Comparison of ENCODE assay signal across 30 cellular contexts in genomic region chr9:15137658-15138356, GRCh38.
"Had no signal": no experiment of that assay in that cellular context is flagged by ENCODE, and none has a peak within 500 bp of the region (broad histone marks: within the 10 kb centered on the region; RNA-seq: fewer than 3 reads in every experiment).

No MANE protein-coding gene starts in this region.

- H3K9me3 Mint-ChIP-seq: activated CD4-positive, alpha-beta T cell treated with anti-CD3 and anti-CD28 coated beads, Interleukin-2, amount 10 ng/mL, durations not matched to agents 7 days and 5 days; activated naive CD4-positive, alpha-beta T cell treated with anti-CD3 and anti-CD28 coated beads, Interleukin-2, amount 50 U/mL, for 24 hours; activated naive CD8-positive, alpha-beta T cell treated with anti-CD3 and anti-CD28 coated beads, Interleukin-2, amount 10 ng/mL, durations not matched to agents 7 days and 5 days; activated T-cell treated with anti-CD3 and anti-CD28 coated beads, Interleukin-2, amount 50 U/mL, for 24 hours; activated T-helper 2 cell treated with anti-CD3 and anti-CD28 coated beads, Interferon-gamma antibody, Interleukin-2, Interleukin-4, amounts not matched to agents 10 μg/mL and 5 μg/mL and 100 μg/mL, durations not matched to agents 14 hours and 24 hours and 36 hours had no signal

- H3K4me3 Mint-ChIP-seq: activated CD4-positive, alpha-beta T cell treated with anti-CD3 and anti-CD28 coated beads for 36 hours; activated CD4-positive, alpha-beta T cell treated with anti-CD3 and anti-CD28 coated beads, Interleukin-2, amount 10 ng/mL, durations not matched to agents 7 days and 5 days; activated CD8-positive, alpha-beta T cell treated with anti-CD3 and anti-CD28 coated beads, Interleukin-2, amount 10 ng/mL, durations not matched to agents 7 days and 5 days; activated naive CD4-positive, alpha-beta T cell treated with anti-CD3 and anti-CD28 coated beads, Interleukin-2, amount 50 U/mL, for 24 hours; activated naive CD8-positive, alpha-beta T cell treated with anti-CD3 and anti-CD28 coated beads, Interleukin-2, amount 10 ng/mL, durations not matched to agents 7 days and 5 days; activated T-cell treated with anti-CD3 and anti-CD28 coated beads, Interleukin-2, amount 50 U/mL, for 24 hours had no signal

- ATAC-seq: activated CD4-positive, alpha-beta T cell treated with anti-CD3 and anti-CD28 coated beads for 36 hours; activated CD4-positive, CD25-positive, alpha-beta regulatory T cell treated with anti-CD3 and anti-CD28 coated beads, Interleukin-2, amount 50 U/mL, for 24 hours; activated CD8-positive, alpha-beta T cell treated with anti-CD3 and anti-CD28 coated beads, Interleukin-2, amount 10 ng/mL, durations not matched to agents 7 days and 5 days had no signal

- H3K27ac Mint-ChIP-seq: activated CD4-positive, alpha-beta T cell treated with anti-CD3 and anti-CD28 coated beads for 36 hours; activated CD4-positive, alpha-beta T cell treated with anti-CD3 and anti-CD28 coated beads, Interleukin-2, amount 10 ng/mL, durations not matched to agents 7 days and 5 days; activated CD8-positive, alpha-beta T cell treated with anti-CD3 and anti-CD28 coated beads, Interleukin-2, amount 10 ng/mL, durations not matched to agents 7 days and 5 days; activated naive CD4-positive, alpha-beta T cell treated with anti-CD3 and anti-CD28 coated beads, Interleukin-2, amount 50 U/mL, for 24 hours; activated naive CD8-positive, alpha-beta T cell treated with anti-CD3 and anti-CD28 coated beads, Interleukin-2, amount 10 ng/mL, durations not matched to agents 7 days and 5 days; activated T-cell treated with anti-CD3 and anti-CD28 coated beads, Interleukin-2, amount 50 U/mL, for 24 hours; activated T-helper 2 cell treated with anti-CD3 and anti-CD28 coated beads, Interferon-gamma antibody, Interleukin-2, Interleukin-4, amounts not matched to agents 10 μg/mL and 5 μg/mL and 100 μg/mL, durations not matched to agents 14 hours and 24 hours and 36 hours had no signal

- H3K4me3 ChIP-seq: ascending aorta, cardiac muscle cell had no signal

- FAIRE-seq: TTC549 had no signal

- H3K36me3 Mint-ChIP-seq: activated naive CD4-positive, alpha-beta T cell treated with anti-CD3 and anti-CD28 coated beads, Interleukin-2, amount 50 U/mL, for 24 hours; activated naive CD8-positive, alpha-beta T cell treated with anti-CD3 and anti-CD28 coated beads, Interleukin-2, amount 10 ng/mL, durations not matched to agents 7 days and 5 days had no signal

- DNase-seq: activated CD4-positive, alpha-beta T cell treated with anti-CD3 and anti-CD28 coated beads for 36 hours; activated CD4-positive, alpha-beta T cell treated with anti-CD3 and anti-CD28 coated beads, Interleukin-2, amount 10 ng/mL, durations not matched to agents 7 days and 5 days; activated CD4-positive, alpha-beta T cell treated with anti-CD3 and anti-CD28 coated beads, Interleukin-2, amount 50 U/mL, for 48 hours; activated CD8-positive, alpha-beta T cell treated with anti-CD3 and anti-CD28 coated beads, Interleukin-2, amount 10 ng/mL, durations not matched to agents 7 days and 5 days; activated gamma-delta T cell; activated naive CD4-positive, alpha-beta T cell treated with Interleukin-2 at 50 U/mL for 16 hours; activated naive CD8-positive, alpha-beta T cell treated with anti-CD3 and anti-CD28 coated beads, Interleukin-2, amount 10 ng/mL, durations not matched to agents 7 days and 5 days; activated T-cell treated with anti-CD3 and anti-CD28 coated beads, Interleukin-2, amount 50 U/mL, for 24 hours; amygdala; Kasumi-1; KG1; MM.1S; MV-4-11; NCI-H1092; NCI-H1436 treated with DMSO at 0.1 percent for 48 hours; NCI-H1694 treated with DMSO at 0.1 percent for 48 hours; NCI-H2029 treated with DMSO at 0.1 percent for 48 hours; NCI-H2107; NCI-H2171; NCI-H510A; NCI-H526; NCI-H748 treated with DMSO at 0.1 percent for 48 hours; NK-92 treated with Interleukin-12 subunit alpha and Interleukin-12 subunit beta, amount 100 ng/mL, for 24 hours; Right ventricle myocardium superior had no signal

- H3K27me3 ChIP-seq: ascending aorta, cardiac muscle cell had no signal

- H3K9me3 ChIP-seq: ascending aorta had no signal

- H3K27me3 Mint-ChIP-seq: activated CD4-positive, alpha-beta T cell treated with anti-CD3 and anti-CD28 coated beads for 36 hours; activated CD4-positive, alpha-beta T cell treated with anti-CD3 and anti-CD28 coated beads, Interleukin-2, amount 10 ng/mL, durations not matched to agents 7 days and 5 days; activated naive CD4-positive, alpha-beta T cell treated with anti-CD3 and anti-CD28 coated beads, Interleukin-2, amount 50 U/mL, for 24 hours; activated T-cell treated with anti-CD3 and anti-CD28 coated beads, Interleukin-2, amount 50 U/mL, for 24 hours had no signal

- H3K27ac ChIP-seq: ascending aorta, cardiac muscle cell had no signal

- H3K36me3 ChIP-seq: ascending aorta, cardiac muscle cell had no signal
